In the genomic region with DNA sequence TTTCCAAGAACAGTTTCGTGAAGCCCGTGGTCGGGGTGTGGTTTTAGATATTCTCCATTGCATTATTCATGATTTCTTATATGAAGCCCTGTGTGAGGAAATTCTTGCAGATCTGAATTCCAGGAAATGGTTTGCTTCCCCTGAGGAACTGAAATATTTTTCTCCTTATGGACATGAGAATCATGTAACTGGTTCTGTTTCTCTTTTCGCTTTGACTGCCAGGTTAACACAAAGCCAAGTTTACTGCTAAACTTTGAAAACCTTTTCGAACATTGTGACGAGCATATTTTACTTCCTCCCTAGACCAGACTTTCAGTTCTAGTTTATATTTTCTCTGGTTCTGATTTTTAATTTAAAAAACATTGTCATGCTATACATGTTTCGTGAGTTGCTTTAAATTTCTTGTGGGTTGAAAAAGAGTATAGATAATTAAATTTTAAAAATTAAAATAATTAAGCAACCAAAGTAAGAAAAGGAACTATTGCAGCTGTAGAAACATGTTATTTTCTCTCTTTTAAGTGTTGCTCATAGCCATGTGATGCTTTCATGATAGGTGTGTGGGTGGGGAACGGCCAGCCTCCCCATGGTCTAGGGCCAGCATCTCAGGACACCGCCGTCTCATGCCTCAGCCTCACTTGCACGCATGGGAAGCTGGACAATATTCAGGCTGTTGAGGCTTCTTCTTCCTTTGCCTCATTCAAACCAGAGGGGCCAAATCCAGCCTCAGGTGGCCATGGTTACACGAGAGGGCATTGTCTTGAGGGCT, we compare ENCODE assay signal across 12 cellular contexts.
A peak's percentile ranks its signal among the peaks of the same experiment; 100 is the strongest.
DNase-seq lines count a peak whose midpoint lies in the region; ATAC-seq and TF ChIP-seq lines count a peak whose summit lies in the region.
"Had no signal": no experiment of that assay in that cellular context is flagged by ENCODE, and none has a peak within 500 bp of the region (broad histone marks: within the 10 kb centered on the region; RNA-seq: fewer than 3 reads in every experiment).

No MANE protein-coding gene starts in this region.

- H3K36me3 ChIP-seq in GM06990 (ENCODE audit: control insufficient read depth, insufficient read depth, low read length), result no peaks in the 10 kb centered on the region
- H3K36me3 ChIP-seq in HAP-1 (replicated peaks), result no peaks in the 10 kb centered on the region

- no peaks in the 10 kb centered on the region for H3K9me3 ChIP-seq in HAP-1

- ATAC-seq in GM21381 (IDR thresholded peaks at IDR 0.05; ENCODE audit: unreplicated experiment) (peak; percentile 80), HG03280 (IDR thresholded peaks at IDR 0.05; ENCODE audit: unreplicated experiment) (peak; percentile 72)

- TF ChIP-seq CTCF in GM06990 (IDR thresholded peaks at IDR 0.05; ENCODE audit: insufficient read depth, low read length, poor library complexity, severe bottlenecking), result no peak
- no peak for TF ChIP-seq CTCF in fibroblast of pulmonary artery (IDR thresholded peaks at IDR 0.05; ENCODE audit: low read length, missing control alignments)

- in situ Hi-C loops in HAP-1 (cut with MboI; ENCODE audit: low sequenced_read_pairs), result no loop called here

- H3K4me1 ChIP-seq in HAP-1, result no peaks in the 10 kb centered on the region

- H3K27me3 ChIP-seq in GM06990 (replicated peaks; ENCODE audit: control insufficient read depth, insufficient read depth, low read length) (no peaks in the 10 kb centered on the region), HAP-1 (ENCODE audit: low read depth) (peaks cover 48% of the 10 kb centered on the region)

- intact Hi-C loops in posterior cingulate gyrus (cut with DNase I), result loop anchor here (10.0 kb wide), 1 partner anchor 115 kb away; no protein-coding TSS in a partner anchor

- DNase-seq in GM06990 (ENCODE audit: extremely low read depth, insufficient read length) (peak; percentile 77), fibroblast of pulmonary artery (ENCODE audit: low read depth) (peak; percentile 69), posterior cingulate gyrus (no peak), HAP-1 (ENCODE audit: low spot score in 2 of 2) (no peak), NCI-H345 treated with DMSO at 0.1 percent for 48 hours (lab: John Stamatoyannopoulos, UW; ENCODE audit: unreplicated experiment) (no peak), DMS153 treated with DMSO at 0.1 percent for 48 hours (lab: John Stamatoyannopoulos, UW; ENCODE audit: unreplicated experiment) (no peak)
- DNase-seq: activated CD4-positive, alpha-beta memory T cell treated with anti-CD3 and anti-CD28 coated beads for 36 hours; NCI-H82; stimulated activated CD4-positive, alpha-beta T cell treated with anti-CD3 and anti-CD28 coated beads, Interleukin-15, amount 100 ng/mL, for 24 hours had no signal

- H3K4me3 ChIP-seq in GM06990 (replicated peaks; ENCODE audit: low read depth, low read length) (peak overlapping the region; percentile 22), fibroblast of pulmonary artery (replicated peaks; ENCODE audit: low read depth, low read length) (no peak overlapping the region), HAP-1 (no peak overlapping the region)
- H3K4me3 ChIP-seq: coronary artery had no signal

Comparison
In these comparisons a context has a peak if more than half of its experiments do, and no peak if none do; other contexts are left out.
1. DNase-seq: peak in GM06990 (single experiment) and fibroblast of pulmonary artery (single experiment); none in posterior cingulate gyrus (0 of 10), HAP-1 (0 of 2), NCI-H345 treated with DMSO at 0.1 percent for 48 hours (single experiment) and DMS153 treated with DMSO at 0.1 percent for 48 hours (single experiment).